In the genomic region with DNA sequence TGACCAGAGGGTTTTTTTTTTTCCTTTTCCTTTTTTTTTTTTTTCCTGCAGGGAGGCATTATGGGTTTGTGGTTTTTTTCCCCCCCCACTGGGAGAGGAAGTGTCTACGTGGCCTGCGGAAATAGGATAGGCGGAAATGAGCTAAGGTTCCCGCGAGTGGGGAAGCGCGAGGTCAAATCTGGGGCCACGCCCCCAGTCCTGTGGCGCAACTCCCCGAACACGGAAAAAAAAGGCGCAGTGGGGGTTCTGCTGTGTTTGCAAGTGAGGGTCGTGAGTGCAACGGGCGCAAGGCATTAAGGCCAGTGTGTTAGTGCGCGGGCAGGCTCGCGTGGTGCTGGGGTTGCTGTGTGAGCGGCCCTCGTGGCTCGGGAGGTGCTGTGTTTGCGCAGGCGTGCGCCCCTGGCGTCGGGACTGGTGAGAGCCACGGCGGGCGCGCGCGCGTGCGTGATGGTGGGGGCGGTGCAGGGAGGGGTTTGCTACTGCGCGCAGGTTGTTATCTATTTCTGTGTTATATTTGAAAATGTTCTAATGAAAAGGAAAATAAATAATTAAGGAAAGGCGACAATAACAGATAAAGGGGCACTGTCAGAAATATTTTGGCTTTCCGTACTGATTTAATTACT, we compare ENCODE assay signal across 8 cellular contexts. TPM values are rescaled to one million over a fixed set of nuclear protein-coding genes. Genes with fewer than 3 reads are reported as not detected.
DNase-seq lines count a peak whose midpoint lies in the region; ATAC-seq and TF ChIP-seq lines count a peak whose summit lies in the region.

No MANE protein-coding gene starts in this region.

- H4K8ac ChIP-seq in trophoblast cell (ENCODE audit: low read depth, low read length), result peak overlapping the region; percentile 97

- peak overlapping the region; percentile 100 for H3K27ac ChIP-seq in GM23248
- H3K27ac ChIP-seq in heart left ventricle, result peak overlapping the region; percentile 92 to 99 (median 97)
- peak overlapping the region; percentile 100 for H3K27ac ChIP-seq in trophoblast cell (ENCODE audit: low read depth, low read length)
- peak overlapping the region; percentile 93 to 99 (median 94) for H3K27ac ChIP-seq in tibial nerve

- H3K4me2 ChIP-seq in GM23248 (ENCODE audit: unreplicated experiment), result peak overlapping the region; percentile 89
- H3K4me2 ChIP-seq in trophoblast cell (ENCODE audit: low read length), result peak overlapping the region; percentile 91

- intact Hi-C loops in activated naive CD4-positive, alpha-beta T cell treated with anti-CD3 and anti-CD28 coated beads for 36 hours (cut with micrococcal nuclease), result loop anchor here (1.0 to 10.0 kb wide), 6 partner anchors 231 to 1090 kb away; a partner anchor contains a TSS
- intact Hi-C loops in heart left ventricle (cut with DNase I), result loop anchor here in 6 of 10 donors (2.0 to 10.0 kb wide), 10 partner anchors 52 to 478 kb away; a partner anchor contains a TSS

- peaks cover 27% of the 10 kb centered on the region for H3K36me3 ChIP-seq in GM23248 (ENCODE audit: low read depth)
- H3K36me3 ChIP-seq in heart left ventricle, result peaks cover 0 to 30% (median 18%) of the 10 kb centered on the region in 9 donors
- peaks cover 2 to 5% of the 10 kb centered on the region in 2 experiments for H3K36me3 ChIP-seq in trophoblast cell (ENCODE audit: control insufficient read depth in 1 of 2, insufficient read depth in 2 of 2, low read length in 2 of 2)
- peaks cover 0 to 12% (median 0%) of the 10 kb centered on the region in 3 donors for H3K36me3 ChIP-seq in tibial nerve

- H3K4ac ChIP-seq in trophoblast cell (ENCODE audit: low read depth, low read length), result peak overlapping the region; percentile 89

- in situ Hi-C loops in GM23248 (cut with MboI), result loop anchor here (10.0 kb wide), 1 partner anchor 152 kb away; no protein-coding TSS in a partner anchor

- peaks cover 40% of the 10 kb centered on the region for H3K79me2 ChIP-seq in GM23248 (ENCODE audit: insufficient read depth)
- H3K79me2 ChIP-seq in trophoblast cell (ENCODE audit: control insufficient read depth, insufficient read depth, low read length, poor library complexity), result peaks cover 5% of the 10 kb centered on the region

- H3K9me2 ChIP-seq in GM23248 (ENCODE audit: insufficient read depth), result no peaks in the 10 kb centered on the region

- CTCF ChIA-PET in activated naive CD4-positive, alpha-beta T cell treated with anti-CD3 and anti-CD28 coated beads for 36 hours (lab: Charles Lee), result interaction anchor here (0.6 to 1.0 kb wide), 3 partner anchors 9 to 193 kb away, joined by 3 to 4 read pairs (median 4); no protein-coding TSS in a partner anchor

- ATAC-seq in heart left ventricle, result peak; percentile 84 to 91 (median 88)

- H3K9me3 Mint-ChIP-seq in activated naive CD4-positive, alpha-beta T cell treated with anti-CD3 and anti-CD28 coated beads for 36 hours, result no peaks in the 10 kb centered on the region

- TF ChIP-seq CTCF in heart left ventricle (IDR thresholded peaks at IDR 0.05), result peak in 11 of 12 donors; percentile 27 to 67 (median 45)
- peak; percentile 32 to 79 (median 47) for TF ChIP-seq CTCF in tibial nerve (IDR thresholded peaks at IDR 0.05)

- H3K4me3 Mint-ChIP-seq in activated naive CD4-positive, alpha-beta T cell treated with anti-CD3 and anti-CD28 coated beads for 36 hours, result no peak overlapping the region

- H3K4me3 ChIP-seq in GM23248, result peak overlapping the region; percentile 99
- peak overlapping the region in 11 of 12 donors; percentile 52 to 96 (median 69) for H3K4me3 ChIP-seq in heart left ventricle
- H3K4me3 ChIP-seq in trophoblast cell (ENCODE audit: low read depth, low read length), result peak overlapping the region; percentile 80
- peak overlapping the region; percentile 43 to 64 (median 53) for H3K4me3 ChIP-seq in tibial nerve

- H4K20me1 ChIP-seq in GM23248 (ENCODE audit: insufficient read depth), result no peaks in the 10 kb centered on the region

- peak; percentile 57 to 78 for TF ChIP-seq EP300 in tibial nerve (IDR thresholded peaks at IDR 0.05)

- H3K9me3 ChIP-seq in GM23248 (ENCODE audit: low read depth) (no peaks in the 10 kb centered on the region), heart left ventricle (no peaks in the 10 kb centered on the region), trophoblast cell (ENCODE audit: insufficient read depth, low read depth, low read length) (no peaks in the 10 kb centered on the region), tibial nerve (no peaks in the 10 kb centered on the region)

- H3K36me3 Mint-ChIP-seq in activated naive CD4-positive, alpha-beta T cell treated with anti-CD3 and anti-CD28 coated beads for 36 hours (ENCODE audit: low read depth), result peaks cover 16% of the 10 kb centered on the region

- H3K4me1 Mint-ChIP-seq in activated naive CD4-positive, alpha-beta T cell treated with anti-CD3 and anti-CD28 coated beads for 36 hours (ENCODE audit: low read depth), result peaks cover 11% of the 10 kb centered on the region

- H3K14ac ChIP-seq in trophoblast cell (ENCODE audit: low read length), result peak overlapping the region; percentile 98

- peak overlapping the region; percentile 96 for H4K12ac ChIP-seq in trophoblast cell (ENCODE audit: low read depth, low read length)

- peaks cover 29% of the 10 kb centered on the region for H3K4me1 ChIP-seq in GM23248 (ENCODE audit: insufficient read depth)
- H3K4me1 ChIP-seq in heart left ventricle, result peaks cover 0 to 30% (median 2%) of the 10 kb centered on the region in 12 donors
- peaks cover 0 to 1% of the 10 kb centered on the region in 2 experiments for H3K4me1 ChIP-seq in trophoblast cell (ENCODE audit: control insufficient read depth in 1 of 2, insufficient read depth in 2 of 2, low read length in 2 of 2)
- peaks cover 0 to 20% (median 0%) of the 10 kb centered on the region in 4 donors for H3K4me1 ChIP-seq in tibial nerve

- no peak overlapping the region for H2BK12ac ChIP-seq in trophoblast cell (ENCODE audit: low read length)

- H3K79me1 ChIP-seq in trophoblast cell (ENCODE audit: low read length), result peaks cover 9% of the 10 kb centered on the region

- no peak overlapping the region for H3K23ac ChIP-seq in trophoblast cell (ENCODE audit: low read length)

- H2BK5ac ChIP-seq in trophoblast cell (ENCODE audit: low read depth, low read length, poor library complexity), result peak overlapping the region; percentile 97

- peaks cover 32% of the 10 kb centered on the region for H3F3A ChIP-seq in GM23248 (ENCODE audit: insufficient read depth)

- 0 to 1% methylated on average over 9 to 29 of the region's 40 CpGs for WGBS in GM23248 (ENCODE audit: low coverage in 1 of 2, low lambda C conversion rate in 2 of 2, missing lambda C conversion rate in 2 of 2), 2 experiments
- WGBS in heart left ventricle, 4 donors, result 0 to 31% (median 14%) methylated on average over 40 of the region's 40 CpGs
- WGBS in trophoblast cell (ENCODE audit: extremely low coverage, insufficient coverage, insufficient read length), result no CpG with 5 or more reads among the region's 40 CpGs
- 0 to 29% methylated on average over 24 to 40 of the region's 40 CpGs for WGBS in tibial nerve, 2 donors

- peak overlapping the region; percentile 94 for H2BK120ac ChIP-seq in trophoblast cell (ENCODE audit: insufficient read depth, low read length, poor library complexity)

- no peaks in the 10 kb centered on the region for H3K27me3 Mint-ChIP-seq in activated naive CD4-positive, alpha-beta T cell treated with anti-CD3 and anti-CD28 coated beads for 36 hours (ENCODE audit: low read depth)

- H2AK5ac ChIP-seq in trophoblast cell (ENCODE audit: low read length), result no peak overlapping the region

- DNase-seq in GF-D8 (lab: John Stamatoyannopoulos, UW), result peak; percentile 63
- peak; percentile 89 for DNase-seq in GM23248
- peak; percentile 56 for DNase-seq in LoVo (ENCODE audit: low spot score)
- peak; percentile 57 for DNase-seq in SHP77 treated with DMSO at 0.1 percent for 48 hours (lab: John Stamatoyannopoulos, UW)
- peak; percentile 84 for DNase-seq in activated naive CD4-positive, alpha-beta T cell treated with anti-CD3 and anti-CD28 coated beads for 36 hours
- peak; percentile 90 to 95 (median 91) for DNase-seq in heart left ventricle
- DNase-seq in trophoblast cell, result peak; percentile 65 to 81
- peak; percentile 81 to 86 for DNase-seq in tibial nerve (ENCODE audit: low spot score in 2 of 2)

- H3K27me3 ChIP-seq in GM23248 (replicated peaks; ENCODE audit: insufficient read depth), result no peaks in the 10 kb centered on the region
- peaks cover 0 to 7% (median 0%) of the 10 kb centered on the region in 9 donors for H3K27me3 ChIP-seq in heart left ventricle
- H3K27me3 ChIP-seq in trophoblast cell (ENCODE audit: insufficient read depth, low read length), result no peaks in the 10 kb centered on the region
- H3K27me3 ChIP-seq in tibial nerve, result peaks cover 0 to 5% of the 10 kb centered on the region in 2 donors

- no peak overlapping the region for H3K27ac Mint-ChIP-seq in activated naive CD4-positive, alpha-beta T cell treated with anti-CD3 and anti-CD28 coated beads for 36 hours

- H2AFZ ChIP-seq in GM23248 (peak overlapping the region; percentile 83), trophoblast cell (ENCODE audit: insufficient read depth, low read length, poor library complexity) (peak overlapping the region; percentile 98)

- TF ChIP-seq POLR2A in heart left ventricle (IDR thresholded peaks at IDR 0.05) (peak in 1 of 2 donors; percentile 40), tibial nerve (IDR thresholded peaks at IDR 0.05) (peak; percentile 37 to 51)

- H3K9ac ChIP-seq in GM23248 (peak overlapping the region; percentile 100), trophoblast cell (ENCODE audit: low read length) (peak overlapping the region; percentile 85)

- peak overlapping the region; percentile 96 for H4K91ac ChIP-seq in trophoblast cell (ENCODE audit: low read depth, low read length)

- peak overlapping the region; percentile 99 for H3K18ac ChIP-seq in trophoblast cell (ENCODE audit: low read length)

RNA-seq across cellular contexts. Expression of a gene that starts 0.7 kb away (rescaled TPM):
- total RNA-seq in GM23248 (2014; rRNA removed; shearing (Covaris generic)), result 640 and 664 TPM in 2 replicates
- polyA plus RNA-seq in GM23248 (2016; fragmentation: Nextera tagmentation; extraction: Ambion mirVana) (482 and 486 TPM in 2 replicates), heart left ventricle (100 to 1,000 TPM; 102 to 511 TPM)
- total RNA-seq in activated naive CD4-positive, alpha-beta T cell treated with anti-CD3 and anti-CD28 coated beads for 36 hours, result 100 to 1,000 TPM; 181 to 183 TPM
- total RNA-seq in heart left ventricle (100 to 1,000 TPM; 148 to 238 (median 189) TPM), tibial nerve (100 to 1,000 TPM; 203 to 284 (median 249) TPM)
- 493 and 516 TPM in 2 replicates for polyA plus RNA-seq in trophoblast cell (2013)

RNA-seq across cellular contexts. Expression of a gene that starts 23.5 kb away (rescaled TPM):
- not detected in 2 replicates for total RNA-seq in GM23248 (2014; rRNA removed; shearing (Covaris generic))
- 0.26 and 0.28 TPM in 2 replicates for polyA plus RNA-seq in GM23248 (2016; fragmentation: Nextera tagmentation; extraction: Ambion mirVana)
- under 1 TPM in 1 of 2 experiments, not detected in 1; 0.31 TPM for total RNA-seq in activated naive CD4-positive, alpha-beta T cell treated with anti-CD3 and anti-CD28 coated beads for 36 hours
- not detected for total RNA-seq in heart left ventricle
- polyA plus RNA-seq in heart left ventricle, result under 1 TPM in 1 of 2 donors, not detected in 1; 0.38 TPM
- polyA plus RNA-seq in trophoblast cell (2013), result 1.1 and 1.4 TPM in 2 replicates
- under 1 TPM in 1 of 4 donors, not detected in 3; 0.63 TPM for total RNA-seq in tibial nerve

RNA-seq across cellular contexts. Expression of a gene that starts 58.4 kb away (rescaled TPM):
- total RNA-seq in GM23248 (2014; rRNA removed; shearing (Covaris generic)), result 22.8 and 30.7 TPM in 2 replicates
- 30.6 and 32.0 TPM in 2 replicates for polyA plus RNA-seq in GM23248 (2016; fragmentation: Nextera tagmentation; extraction: Ambion mirVana)
- 1 to 10 TPM; 6.9 to 7.1 TPM for total RNA-seq in activated naive CD4-positive, alpha-beta T cell treated with anti-CD3 and anti-CD28 coated beads for 36 hours
- total RNA-seq in heart left ventricle, result 10 to 100 TPM; 18.8 to 33.2 (median 23.6) TPM
- 10 to 100 TPM; 16.4 to 23.1 TPM for polyA plus RNA-seq in heart left ventricle
- 13.1 and 14.0 TPM in 2 replicates for polyA plus RNA-seq in trophoblast cell (2013)
- total RNA-seq in tibial nerve, result 100 to 1,000 TPM; 109 to 160 (median 133) TPM

Comparison
In these comparisons a context has a peak if more than half of its experiments do, and no peak if none do; other contexts are left out.
1. Peak in every context shown above with its lines: DNase-seq, ATAC-seq, H3K4me3 ChIP-seq and H3K27ac ChIP-seq.